ENCODE assay signal across 1 cellular context in the genomic region with DNA sequence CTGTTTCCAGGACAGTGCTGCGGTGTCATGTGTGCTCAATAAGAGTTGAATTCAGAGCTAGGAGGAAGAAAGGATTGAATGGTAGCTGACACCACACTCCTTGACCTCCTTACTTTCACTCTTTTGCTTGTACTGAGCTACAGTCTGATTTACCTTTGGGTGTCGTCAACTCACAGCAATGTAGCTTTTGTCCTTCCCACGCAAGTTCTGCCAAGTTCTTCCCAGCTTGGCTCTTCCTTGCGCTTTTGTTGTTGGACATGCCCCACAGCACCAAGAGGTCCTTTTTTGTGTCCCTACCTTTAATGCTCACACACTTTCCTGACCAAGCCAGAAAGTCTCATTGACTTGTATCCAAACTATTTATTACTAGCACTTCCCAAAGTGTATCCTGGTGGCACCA.
TF ChIP-seq lines count a peak whose summit lies in the region.

No MANE protein-coding gene starts in this region.

TF ChIP-seq in GM23338, 12 proteins besides CTCF, POLR2A, EP300 and RAD21:
- no peak for TF ChIP-seq NANOG (IDR thresholded peaks at IDR 0.05; ENCODE audit: borderline replicate concordance)
- TF ChIP-seq, protein P1, sequence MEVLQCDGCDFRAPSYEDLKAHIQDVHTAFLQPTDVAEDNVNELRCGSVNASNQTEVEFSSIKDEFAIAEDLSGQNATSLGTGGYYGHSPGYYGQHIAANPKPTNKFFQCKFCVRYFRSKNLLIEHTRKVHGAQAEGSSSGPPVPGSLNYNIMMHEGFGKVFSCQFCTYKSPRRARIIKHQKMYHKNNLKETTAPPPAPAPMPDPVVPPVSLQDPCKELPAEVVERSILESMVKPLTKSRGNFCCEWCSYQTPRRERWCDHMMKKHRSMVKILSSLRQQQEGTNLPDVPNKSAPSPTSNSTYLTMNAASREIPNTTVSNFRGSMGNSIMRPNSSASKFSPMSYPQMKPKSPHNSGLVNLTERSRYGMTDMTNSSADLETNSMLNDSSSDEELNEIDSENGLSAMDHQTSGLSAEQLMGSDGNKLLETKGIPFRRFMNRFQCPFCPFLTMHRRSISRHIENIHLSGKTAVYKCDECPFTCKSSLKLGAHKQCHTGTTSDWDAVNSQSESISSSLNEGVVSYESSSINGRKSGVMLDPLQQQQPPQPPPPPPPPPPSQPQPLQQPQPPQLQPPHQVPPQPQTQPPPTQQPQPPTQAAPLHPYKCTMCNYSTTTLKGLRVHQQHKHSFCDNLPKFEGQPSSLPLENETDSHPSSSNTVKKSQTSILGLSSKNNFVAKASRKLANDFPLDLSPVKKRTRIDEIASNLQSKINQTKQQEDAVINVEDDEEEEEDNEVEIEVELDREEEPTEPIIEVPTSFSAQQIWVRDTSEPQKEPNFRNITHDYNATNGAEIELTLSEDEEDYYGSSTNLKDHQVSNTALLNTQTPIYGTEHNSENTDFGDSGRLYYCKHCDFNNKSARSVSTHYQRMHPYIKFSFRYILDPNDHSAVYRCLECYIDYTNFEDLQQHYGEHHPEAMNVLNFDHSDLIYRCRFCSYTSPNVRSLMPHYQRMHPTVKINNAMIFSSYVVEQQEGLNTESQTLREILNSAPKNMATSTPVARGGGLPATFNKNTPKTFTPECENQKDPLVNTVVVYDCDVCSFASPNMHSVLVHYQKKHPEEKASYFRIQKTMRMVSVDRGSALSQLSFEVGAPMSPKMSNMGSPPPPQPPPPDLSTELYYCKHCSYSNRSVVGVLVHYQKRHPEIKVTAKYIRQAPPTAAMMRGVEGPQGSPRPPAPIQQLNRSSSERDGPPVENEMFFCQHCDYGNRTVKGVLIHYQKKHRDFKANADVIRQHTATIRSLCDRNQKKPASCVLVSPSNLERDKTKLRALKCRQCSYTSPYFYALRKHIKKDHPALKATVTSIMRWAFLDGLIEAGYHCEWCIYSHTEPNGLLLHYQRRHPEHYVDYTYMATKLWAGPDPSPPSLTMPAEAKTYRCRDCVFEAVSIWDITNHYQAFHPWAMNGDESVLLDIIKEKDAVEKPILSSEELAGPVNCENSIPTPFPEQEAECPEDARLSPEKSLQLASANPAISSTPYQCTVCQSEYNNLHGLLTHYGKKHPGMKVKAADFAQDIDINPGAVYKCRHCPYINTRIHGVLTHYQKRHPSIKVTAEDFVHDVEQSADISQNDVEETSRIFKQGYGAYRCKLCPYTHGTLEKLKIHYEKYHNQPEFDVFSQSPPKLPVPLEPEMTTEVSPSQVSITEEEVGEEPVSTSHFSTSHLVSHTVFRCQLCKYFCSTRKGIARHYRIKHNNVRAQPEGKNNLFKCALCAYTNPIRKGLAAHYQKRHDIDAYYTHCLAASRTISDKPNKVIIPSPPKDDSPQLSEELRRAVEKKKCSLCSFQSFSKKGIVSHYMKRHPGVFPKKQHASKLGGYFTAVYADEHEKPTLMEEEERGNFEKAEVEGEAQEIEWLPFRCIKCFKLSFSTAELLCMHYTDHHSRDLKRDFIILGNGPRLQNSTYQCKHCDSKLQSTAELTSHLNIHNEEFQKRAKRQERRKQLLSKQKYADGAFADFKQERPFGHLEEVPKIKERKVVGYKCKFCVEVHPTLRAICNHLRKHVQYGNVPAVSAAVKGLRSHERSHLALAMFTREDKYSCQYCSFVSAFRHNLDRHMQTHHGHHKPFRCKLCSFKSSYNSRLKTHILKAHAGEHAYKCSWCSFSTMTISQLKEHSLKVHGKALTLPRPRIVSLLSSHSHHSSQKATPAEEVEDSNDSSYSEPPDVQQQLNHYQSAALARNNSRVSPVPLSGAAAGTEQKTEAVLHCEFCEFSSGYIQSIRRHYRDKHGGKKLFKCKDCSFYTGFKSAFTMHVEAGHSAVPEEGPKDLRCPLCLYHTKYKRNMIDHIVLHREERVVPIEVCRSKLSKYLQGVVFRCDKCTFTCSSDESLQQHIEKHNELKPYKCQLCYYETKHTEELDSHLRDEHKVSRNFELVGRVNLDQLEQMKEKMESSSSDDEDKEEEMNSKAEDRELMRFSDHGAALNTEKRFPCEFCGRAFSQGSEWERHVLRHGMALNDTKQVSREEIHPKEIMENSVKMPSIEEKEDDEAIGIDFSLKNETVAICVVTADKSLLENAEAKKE (CRISPR knock-in tag; IDR thresholded peaks at IDR 0.05), result no peak
- TF ChIP-seq JUNB (IDR thresholded peaks at IDR 0.05; ENCODE audit: unreplicated experiment), result no peak
- no peak for TF ChIP-seq ZNF331 (CRISPR knock-in tag; IDR thresholded peaks at IDR 0.05; ENCODE audit: low read depth)
- TF ChIP-seq ZNF114 (CRISPR knock-in tag; IDR thresholded peaks at IDR 0.05), result no peak
- TF ChIP-seq POLR2AphosphoS5 (IDR thresholded peaks at IDR 0.05; ENCODE audit: low read depth), result no peak
- TF ChIP-seq, protein P2, sequence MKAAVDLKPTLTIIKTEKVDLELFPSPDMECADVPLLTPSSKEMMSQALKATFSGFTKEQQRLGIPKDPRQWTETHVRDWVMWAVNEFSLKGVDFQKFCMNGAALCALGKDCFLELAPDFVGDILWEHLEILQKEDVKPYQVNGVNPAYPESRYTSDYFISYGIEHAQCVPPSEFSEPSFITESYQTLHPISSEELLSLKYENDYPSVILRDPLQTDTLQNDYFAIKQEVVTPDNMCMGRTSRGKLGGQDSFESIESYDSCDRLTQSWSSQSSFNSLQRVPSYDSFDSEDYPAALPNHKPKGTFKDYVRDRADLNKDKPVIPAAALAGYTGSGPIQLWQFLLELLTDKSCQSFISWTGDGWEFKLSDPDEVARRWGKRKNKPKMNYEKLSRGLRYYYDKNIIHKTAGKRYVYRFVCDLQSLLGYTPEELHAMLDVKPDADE (IDR thresholded peaks at IDR 0.05), result no peak
- no peak for TF ChIP-seq CREB1 (CRISPR knock-in tag; IDR thresholded peaks at IDR 0.05; ENCODE audit: low read depth)
- TF ChIP-seq EZH2 (IDR thresholded peaks at IDR 0.05; ENCODE audit: low read depth, unreplicated experiment), result no peak
